ENCODE assay signal across 8 cellular contexts in the genomic region with DNA sequence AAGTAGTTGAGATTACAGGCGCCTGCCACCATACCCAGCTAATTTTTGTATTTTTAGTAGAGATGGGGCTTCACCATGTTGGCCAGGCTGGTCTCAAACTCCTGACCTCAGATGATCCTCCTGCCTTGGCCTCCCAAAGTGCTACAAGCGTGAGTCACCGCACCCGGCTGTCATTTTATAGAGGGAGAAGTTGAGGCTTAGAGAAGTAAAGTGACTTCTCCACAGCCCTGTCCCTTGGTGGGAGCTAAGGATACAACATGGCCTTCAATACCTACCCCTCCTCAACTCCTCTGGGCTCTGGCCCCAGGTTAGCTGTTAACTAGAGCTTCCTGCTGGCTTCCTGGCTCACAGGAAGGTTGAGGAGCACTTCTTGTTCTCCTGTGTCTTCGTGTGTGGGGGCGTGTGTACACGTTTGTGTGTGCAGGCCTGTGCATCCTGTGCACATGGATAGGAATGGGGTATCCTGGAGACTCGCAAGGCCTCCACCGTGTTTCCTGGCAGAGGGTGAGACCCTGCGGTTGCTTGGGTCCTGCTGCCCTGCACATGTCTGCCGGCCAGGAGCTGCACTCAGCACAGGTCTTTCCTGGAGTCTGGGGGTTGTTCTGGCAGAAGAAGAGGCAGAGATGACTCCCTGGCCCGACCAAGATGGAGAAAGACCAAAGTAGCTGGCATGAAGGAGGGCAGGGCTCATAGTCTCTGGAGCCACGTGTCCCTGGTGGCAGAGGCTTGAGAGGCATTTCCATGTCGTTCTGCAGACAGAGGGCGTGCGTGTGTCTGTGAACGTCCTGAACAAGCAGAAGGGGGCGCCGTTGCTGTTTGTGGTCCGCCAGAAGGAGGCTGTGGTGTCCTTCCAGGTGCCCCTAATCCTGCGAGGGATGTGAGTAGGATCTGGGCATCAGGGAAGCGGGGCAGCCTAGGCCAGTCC. TPM values are rescaled to one million over a fixed set of nuclear protein-coding genes. Genes with fewer than 3 reads are reported as not detected.
DNase-seq lines count a peak whose midpoint lies in the region; ATAC-seq and TF ChIP-seq lines count a peak whose summit lies in the region.

No MANE protein-coding gene starts in this region.

- H3K27ac Mint-ChIP-seq in neural progenitor cell, result peak overlapping the region; percentile 60

- H3K27me3 Mint-ChIP-seq in neural progenitor cell (ENCODE audit: insufficient read depth, low read depth), result no peaks in the 10 kb centered on the region

- no peaks in the 10 kb centered on the region for H3K9me3 Mint-ChIP-seq in neural progenitor cell

- peaks cover 23% of the 10 kb centered on the region for H3K4me1 Mint-ChIP-seq in neural progenitor cell

- no peaks in the 10 kb centered on the region for H4K20me1 ChIP-seq in neural progenitor cell (ENCODE audit: low read depth)

- H3K36me3 Mint-ChIP-seq in neural progenitor cell, result peaks cover 2% of the 10 kb centered on the region

- ATAC-seq in GM19351 (IDR thresholded peaks at IDR 0.05; ENCODE audit: unreplicated experiment) (peak; percentile 38), thoracic aorta (ENCODE audit: insufficient number of reproducible peaks, low FRiP score, low read depth) (peak; percentile 51), HG02759 (IDR thresholded peaks at IDR 0.05; ENCODE audit: unreplicated experiment) (no peak)

- H3K4me1 ChIP-seq in NT2/D1 (ENCODE audit: insufficient read depth, insufficient read length) (peaks cover 8% of the 10 kb centered on the region), neural progenitor cell (peaks cover 11% of the 10 kb centered on the region), thoracic aorta (ENCODE audit: control insufficient read depth in 1 of 2, low read depth in 2 of 2) (peaks cover 23 to 36% of the 10 kb centered on the region in 2 donors)

- no peaks in the 10 kb centered on the region for H3K9me3 ChIP-seq in NT2/D1 (ENCODE audit: insufficient read depth, low read length)
- H3K9me3 ChIP-seq in neural progenitor cell (ENCODE audit: low read depth), result no peaks in the 10 kb centered on the region
- no peaks in the 10 kb centered on the region for H3K9me3 ChIP-seq in thoracic aorta

- no peak overlapping the region for H3K4me3 ChIP-seq in NT2/D1 (ENCODE audit: insufficient read length, low read depth)
- peak overlapping the region; percentile 18 for H3K4me3 ChIP-seq in fibroblast of the aortic adventitia (ENCODE audit: low read depth, low read length)
- no peak overlapping the region for H3K4me3 ChIP-seq in neural progenitor cell
- peak overlapping the region; percentile 95 for H3K4me3 ChIP-seq in thoracic aorta

- H3K36me3 ChIP-seq in NT2/D1 (ENCODE audit: insufficient read depth, insufficient read length, low read length) (peaks cover 37% of the 10 kb centered on the region), neural progenitor cell (no peaks in the 10 kb centered on the region), thoracic aorta (peaks cover 13% of the 10 kb centered on the region)

- H3K9ac ChIP-seq in NT2/D1 (ENCODE audit: insufficient read length, low read depth) (peak overlapping the region; percentile 63), neural progenitor cell (no peak overlapping the region)

- H3K4me2 ChIP-seq in neural progenitor cell, result no peak overlapping the region

- no peak overlapping the region for H2AFZ ChIP-seq in neural progenitor cell (replicated peaks)

- peak; percentile 84 for TF ChIP-seq CTCF in fibroblast of the aortic adventitia (IDR thresholded peaks at IDR 0.05; ENCODE audit: insufficient read depth, low read length)
- peak; percentile 74 for TF ChIP-seq CTCF in neural progenitor cell (IDR thresholded peaks at IDR 0.05)
- TF ChIP-seq CTCF in thoracic aorta (IDR thresholded peaks at IDR 0.05), result peak; percentile 69

- H3F3A ChIP-seq in neural progenitor cell (ENCODE audit: low read depth), result peaks cover 23% of the 10 kb centered on the region

- no peaks in the 10 kb centered on the region for H3K27me3 ChIP-seq in NT2/D1 (ENCODE audit: insufficient read depth, insufficient read length)
- H3K27me3 ChIP-seq in neural progenitor cell, result no peaks in the 10 kb centered on the region
- no peaks in the 10 kb centered on the region for H3K27me3 ChIP-seq in thoracic aorta (replicated peaks; ENCODE audit: insufficient read depth)

- H3K27ac ChIP-seq in neural progenitor cell (no peak overlapping the region), thoracic aorta (peak overlapping the region; percentile 95 to 96)

- peaks cover 4% of the 10 kb centered on the region for H3K79me2 ChIP-seq in neural progenitor cell (ENCODE audit: low read depth)

- peak overlapping the region; percentile 98 for H3K4me3 Mint-ChIP-seq in neural progenitor cell

- DNase-seq in AML-193 (lab: John Stamatoyannopoulos, UW), result peak; percentile 65 to 66
- peak; percentile 76 for DNase-seq in NT2/D1 (ENCODE audit: low read depth, low spot score)
- peak; percentile 25 for DNase-seq in activated T-helper 1 cell treated with Interleukin-2 at 50 U/mL for 16 hours (ENCODE audit: low read depth)
- DNase-seq in fibroblast of the aortic adventitia (ENCODE audit: low read depth), result peak; percentile 80
- DNase-seq in neural progenitor cell (ENCODE audit: low spot score), result peak; percentile 90
- DNase-seq in thoracic aorta (ENCODE audit: low spot score), result no peak

RNA-seq across cellular contexts. Expression of a gene that starts 2.4 kb away (rescaled TPM):
- total RNA-seq in fibroblast of the aortic adventitia (ENCODE audit: low replicate concordance), result 8.6 and 12.9 TPM in 2 replicates
- 13.3 and 20.5 TPM in 2 replicates for total RNA-seq in neural progenitor cell (ENCODE audit: low replicate concordance)
- 10 to 100 TPM; 55.9 to 82.2 TPM for total RNA-seq in thoracic aorta

RNA-seq across cellular contexts. Expression of a gene that starts 18.2 kb away (rescaled TPM):
- total RNA-seq in fibroblast of the aortic adventitia (ENCODE audit: low replicate concordance) (369 and 631 TPM in 2 replicates), neural progenitor cell (ENCODE audit: low replicate concordance) (24.5 and 34.0 TPM in 2 replicates), thoracic aorta (over 10,000 TPM in 1 of 2 donors, 1,000 to 10,000 TPM in 1; 6,975 to 13,974 TPM)

RNA-seq across cellular contexts. Expression of a gene that starts 36.8 kb away (rescaled TPM):
- 161 and 328 TPM in 2 replicates for total RNA-seq in fibroblast of the aortic adventitia (ENCODE audit: low replicate concordance)
- 161 and 203 TPM in 2 replicates for total RNA-seq in neural progenitor cell (ENCODE audit: low replicate concordance)
- 10 to 100 TPM; 66.3 to 75.8 TPM for total RNA-seq in thoracic aorta

RNA-seq across cellular contexts. Expression of a gene that starts 51.0 kb away (rescaled TPM):
- 42.6 and 46.3 TPM in 2 replicates for total RNA-seq in fibroblast of the aortic adventitia (ENCODE audit: low replicate concordance)
- total RNA-seq in neural progenitor cell (ENCODE audit: low replicate concordance), result 14.2 and 36.6 TPM in 2 replicates
- 10 to 100 TPM; 41.4 to 90.2 TPM for total RNA-seq in thoracic aorta

RNA-seq across cellular contexts. Expression of a gene that starts 51.5 kb away (rescaled TPM):
- total RNA-seq in fibroblast of the aortic adventitia (ENCODE audit: low replicate concordance) (15.4 and 19.3 TPM in 2 replicates), neural progenitor cell (ENCODE audit: low replicate concordance) (20.9 and 43.6 TPM in 2 replicates), thoracic aorta (10 to 100 TPM; 14.6 to 21.8 TPM)

Comparison
In these comparisons a context has a peak if more than half of its experiments do, and no peak if none do; other contexts are left out.
1. H3K4me3 ChIP-seq: peak in fibroblast of the aortic adventitia (single experiment) and thoracic aorta (single experiment); none in NT2/D1 (single experiment) and neural progenitor cell (single experiment).
2. RNA of a gene that starts 18.2 kb away (total RNA-seq): 6,975 to 13,974 TPM in thoracic aorta and 369 to 631 TPM in fibroblast of the aortic adventitia; 24.5 to 34.0 TPM in neural progenitor cell; every median in the first group is over 10 times any median in the second.
3. Peak in every context shown above with its lines, with median percentiles within 50 percentile points of each other: CTCF ChIP-seq.